In the genomic region with DNA sequence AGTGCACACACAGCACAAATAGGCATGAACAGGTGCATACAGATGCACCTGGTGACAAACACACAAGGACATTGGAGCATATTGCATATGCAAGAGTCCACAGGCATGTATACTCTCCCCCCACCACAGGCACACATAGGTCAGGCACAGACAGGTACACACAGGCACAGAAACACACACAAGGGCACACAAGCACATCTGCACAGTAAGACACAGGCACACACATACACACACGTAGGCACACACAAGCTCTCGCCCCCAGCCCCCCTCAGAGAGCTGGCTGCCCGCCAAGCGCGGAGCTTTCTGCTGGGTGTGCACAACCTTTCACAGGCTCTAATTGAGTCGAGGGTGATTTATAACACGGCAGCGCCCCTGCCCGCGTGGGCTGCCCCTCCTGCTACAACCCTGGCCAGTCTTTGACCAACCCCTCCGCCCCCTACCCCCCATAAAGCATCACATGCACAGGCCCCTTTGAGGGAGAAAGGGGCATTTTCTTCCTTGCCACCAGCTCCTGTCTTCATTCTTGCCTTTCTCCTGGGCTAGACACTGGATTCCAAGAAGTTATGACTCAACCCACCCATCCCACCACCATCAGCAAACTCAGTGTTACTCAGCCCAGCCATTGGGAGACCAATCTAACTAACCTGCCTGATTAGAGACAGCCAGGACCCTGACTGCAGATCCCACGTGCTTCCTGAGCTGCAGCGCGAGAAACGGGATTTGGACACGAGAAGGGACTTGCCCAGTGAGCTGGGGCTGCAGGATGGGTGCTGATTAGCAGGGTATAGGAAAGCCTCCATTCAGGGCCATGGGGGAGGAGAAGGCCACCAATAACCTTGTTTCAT, we compare ENCODE assay signal across 10 cellular contexts. TPM values are rescaled to one million over a fixed set of nuclear protein-coding genes. Genes with fewer than 3 reads are reported as not detected.
DNase-seq lines count a peak whose midpoint lies in the region; ATAC-seq, FAIRE-seq and TF ChIP-seq lines count a peak whose summit lies in the region.
"Had no signal": no experiment of that assay in that cellular context is flagged by ENCODE, and none has a peak within 500 bp of the region (broad histone marks: within the 10 kb centered on the region; RNA-seq: fewer than 3 reads in every experiment).

No MANE protein-coding gene starts in this region.

- H3K4me1 ChIP-seq in foreskin keratinocyte = no peaks in the 10 kb centered on the region

- FAIRE-seq in RCC 7860 (lab: Jason Lieb, UNC) = peak; percentile 81

- no peak overlapping the region for H3K27ac ChIP-seq in foreskin keratinocyte
- H3K27ac ChIP-seq: lower lobe of right lung had no signal

- TF ChIP-seq CTCF in foreskin keratinocyte (conservative IDR thresholded peaks at IDR 0.05) = no peak

- H3K27me3 ChIP-seq in foreskin keratinocyte = peaks cover 94% of the 10 kb centered on the region

- DNase-seq in AG20443 (ENCODE audit: low spot score) (peak; percentile 54), ELR (ENCODE audit: low read depth) (peak; percentile 56), RCC 7860 (ENCODE audit: low spot score) (peak; percentile 77), foreskin keratinocyte (peak; percentile 35 to 66)
- no peak for DNase-seq in NK-92 treated with Interleukin-12 subunit alpha and Interleukin-12 subunit beta, amount 100 ng/mL, for 24 hours (lab: John Stamatoyannopoulos, UW)
- DNase-seq: KBM-7, lower lobe of right lung had no signal

- peak; percentile 67 for ATAC-seq in foreskin keratinocyte
- ATAC-seq in HG02763 (IDR thresholded peaks at IDR 0.05; ENCODE audit: unreplicated experiment) = no peak
- no peak for ATAC-seq in GM18907 (IDR thresholded peaks at IDR 0.05; ENCODE audit: unreplicated experiment)
- ATAC-seq in GM18511 (IDR thresholded peaks at IDR 0.05; ENCODE audit: unreplicated experiment) = no peak
- ATAC-seq: lower lobe of right lung had no signal

RNA-seq across cellular contexts. Expression of a gene that starts 42.9 kb away (rescaled TPM):
- total RNA-seq in foreskin keratinocyte = not detected in 2 replicates
- polyA plus RNA-seq in foreskin keratinocyte = not detected in 2 replicates
- total RNA-seq: lower lobe of right lung had no signal
